27 cellular contexts compared by ENCODE assay signal in genomic region chr5:126383755-126384154, GRCh38. TPM values are rescaled to one million over a fixed set of nuclear protein-coding genes. Genes with fewer than 3 reads are reported as not detected.
DNase-seq lines count a peak whose midpoint lies in the region; ATAC-seq, FAIRE-seq and TF ChIP-seq lines count a peak whose summit lies in the region.
"Had no signal": no experiment of that assay in that cellular context is flagged by ENCODE, and none has a peak within 500 bp of the region (broad histone marks: within the 10 kb centered on the region; RNA-seq: fewer than 3 reads in every experiment).

No MANE protein-coding gene starts in this region.

- H3K4me2 ChIP-seq in astrocyte (ENCODE audit: low read length) = peak overlapping the region; percentile 0
- H3K4me2 ChIP-seq in skeletal muscle satellite cell (ENCODE audit: low read length) = peak overlapping the region; percentile 4
- H3K4me2 ChIP-seq: KMS-11 had no signal

- TF ChIP-seq CTCF in HFFc6 (IDR thresholded peaks at IDR 0.05) (no peak), astrocyte (IDR thresholded peaks at IDR 0.05; ENCODE audit: insufficient read depth, low read depth, low read length) (no peak), testis (IDR thresholded peaks at IDR 0.05) (no peak)

- DNase-seq in HFFc6 = peak; percentile 59
- DNase-seq in astrocyte (ENCODE audit: low read depth) = no peak
- DNase-seq in globus pallidus (ENCODE audit: low spot score) = no peak
- no peak for DNase-seq in activated T-cell treated with anti-CD3 and anti-CD28 coated beads, Interleukin-2, amount 50 U/mL, for 48 hours
- DNase-seq in testis = no peak
- DNase-seq: activated CD4-positive, alpha-beta T cell treated with anti-CD3 and anti-CD28 coated beads for 36 hours; activated CD8-positive, alpha-beta memory T cell treated with anti-CD3 and anti-CD28 coated beads for 24 hours; activated naive CD4-positive, alpha-beta T cell treated with anti-CD3 and anti-CD28 coated beads for 36 hours; activated T-cell treated with anti-CD3 and anti-CD28 coated beads, Interleukin-2, amount 50 U/mL, for 1 hour; amygdala; BE2C; caudate nucleus; dermis blood vessel endothelial cell; mesendoderm; MV-4-11; NCI-H146; NCI-H510A; SJCRH30; stimulated activated CD4-positive, alpha-beta T cell treated with anti-CD3 and anti-CD28 coated beads, Interleukin-4, amount 100 ng/mL, for 1 hour; stimulated activated naive B cell treated with anti-CD40 and anti-IgM and Interleukin-4, amounts not matched to agents 10 μg/mL and 1 μg/mL and 100 μg/mL, for 72 hours; T-helper 17 cell had no signal

- H3K4me3 ChIP-seq in astrocyte (ENCODE audit: insufficient read depth, low read depth, low read length) (no peak overlapping the region), mucosa of rectum (ENCODE audit: low read length in 2 of 2) (peak overlapping the region in 1 of 2 donors; percentile 29), skeletal muscle satellite cell (ENCODE audit: low read length) (no peak overlapping the region), testis (no peak overlapping the region)
- H3K4me3 ChIP-seq: SJCRH30 had no signal

- H3K4me1 ChIP-seq in astrocyte (ENCODE audit: insufficient read depth, low read length) = peaks cover 23% of the 10 kb centered on the region
- H3K4me1 ChIP-seq in mucosa of rectum (ENCODE audit: control insufficient read depth in 2 of 2, insufficient read depth in 2 of 2, low read length in 2 of 2) = peaks cover 15 to 39% of the 10 kb centered on the region in 2 donors
- peaks cover 42% of the 10 kb centered on the region for H3K4me1 ChIP-seq in skeletal muscle satellite cell (ENCODE audit: control insufficient read depth, insufficient read depth, low read length)
- no peaks in the 10 kb centered on the region for H3K4me1 ChIP-seq in testis

- H3K4me1 Mint-ChIP-seq in HFFc6 (ENCODE audit: low read depth) (peaks cover 55% of the 10 kb centered on the region), astrocyte (ENCODE audit: low read depth, unreplicated experiment) (peaks cover 25% of the 10 kb centered on the region)
- H3K4me1 Mint-ChIP-seq: activated CD4-positive, alpha-beta T cell treated with anti-CD3 and anti-CD28 coated beads for 36 hours; neural crest cell; stimulated activated naive B cell treated with anti-CD40 and anti-IgM and Interleukin-4, amounts not matched to agents 10 μg/mL and 1 μg/mL and 100 μg/mL, for 72 hours had no signal

- H3K27ac Mint-ChIP-seq in HFFc6 (peak overlapping the region; percentile 91), astrocyte (ENCODE audit: unreplicated experiment) (peak overlapping the region; percentile 0)
- H3K27ac Mint-ChIP-seq: activated CD4-positive, alpha-beta T cell treated with anti-CD3 and anti-CD28 coated beads for 36 hours; activated naive CD4-positive, alpha-beta T cell treated with anti-CD3 and anti-CD28 coated beads for 36 hours; stimulated activated naive B cell treated with anti-CD40 and anti-IgM and Interleukin-4, amounts not matched to agents 10 μg/mL and 1 μg/mL and 100 μg/mL, for 72 hours; T-helper 17 cell had no signal

- H3K27me3 ChIP-seq in astrocyte (ENCODE audit: insufficient read depth, low read length) = no peaks in the 10 kb centered on the region
- H3K27me3 ChIP-seq in mucosa of rectum (ENCODE audit: control insufficient read depth in 2 of 2, insufficient read depth in 2 of 2, low read length in 2 of 2) = no peaks in the 10 kb centered on the region
- no peaks in the 10 kb centered on the region for H3K27me3 ChIP-seq in skeletal muscle satellite cell (ENCODE audit: control insufficient read depth, insufficient read depth, low read length)
- no peaks in the 10 kb centered on the region for H3K27me3 ChIP-seq in testis
- H3K27me3 ChIP-seq: BE2C, SJCRH30 had no signal

- H3K4me3 Mint-ChIP-seq in HFFc6 (no peak overlapping the region; the same call in 1 of the 2 replicates), astrocyte (ENCODE audit: unreplicated experiment) (no peak overlapping the region)
- H3K4me3 Mint-ChIP-seq: activated CD4-positive, alpha-beta T cell treated with anti-CD3 and anti-CD28 coated beads for 36 hours; activated naive CD4-positive, alpha-beta T cell treated with anti-CD3 and anti-CD28 coated beads for 36 hours; neural crest cell; stimulated activated naive B cell treated with anti-CD40 and anti-IgM and Interleukin-4, amounts not matched to agents 10 μg/mL and 1 μg/mL and 100 μg/mL, for 72 hours; T-helper 17 cell had no signal

- no peak for TF ChIP-seq POLR2A in testis (IDR thresholded peaks at IDR 0.05)

- ATAC-seq in HG03139 (IDR thresholded peaks at IDR 0.05; ENCODE audit: unreplicated experiment) = no peak
- ATAC-seq: activated CD4-positive, alpha-beta T cell treated with anti-CD3 and anti-CD28 coated beads for 36 hours; stimulated activated naive B cell treated with anti-CD40 and anti-IgM and Interleukin-4, amounts not matched to agents 10 μg/mL and 1 μg/mL and 100 μg/mL, for 72 hours; T-helper 17 cell had no signal

- H3K9me3 ChIP-seq in astrocyte (ENCODE audit: insufficient read depth, low read depth, low read length) (no peaks in the 10 kb centered on the region), mucosa of rectum (ENCODE audit: control insufficient read depth in 2 of 2, low read length in 2 of 2) (no peaks in the 10 kb centered on the region), skeletal muscle satellite cell (replicated peaks; ENCODE audit: low read length) (peaks cover 4% of the 10 kb centered on the region), testis (no peaks in the 10 kb centered on the region)
- H3K9me3 ChIP-seq: BE2C had no signal

- H3K9ac ChIP-seq in astrocyte (ENCODE audit: low read length) = no peak overlapping the region
- peak overlapping the region in 1 of 2 donors; percentile 12 for H3K9ac ChIP-seq in mucosa of rectum (ENCODE audit: low read depth in 1 of 2, low read length in 2 of 2)
- peak overlapping the region; percentile 61 for H3K9ac ChIP-seq in skeletal muscle satellite cell (ENCODE audit: low read depth, low read length)
- H3K9ac ChIP-seq: KMS-11 had no signal

- peaks cover 32% of the 10 kb centered on the region for H3K9me3 Mint-ChIP-seq in HFFc6
- no peaks in the 10 kb centered on the region for H3K9me3 Mint-ChIP-seq in astrocyte (ENCODE audit: unreplicated experiment)

- H3K36me3 ChIP-seq in astrocyte (ENCODE audit: insufficient read depth, low read length) (no peaks in the 10 kb centered on the region), mucosa of rectum (ENCODE audit: control insufficient read depth in 2 of 2, insufficient read depth in 2 of 2, low read length in 2 of 2) (no peaks in the 10 kb centered on the region), skeletal muscle satellite cell (ENCODE audit: insufficient read depth, low read length) (no peaks in the 10 kb centered on the region), testis (ENCODE audit: low read depth, missing control alignments) (no peaks in the 10 kb centered on the region)
- H3K36me3 ChIP-seq: BE2C, SJCRH30 had no signal

- 91% methylated on average over 3 of the region's 3 CpGs for WGBS in testis, 2 donors

- no peaks in the 10 kb centered on the region for H3K79me2 ChIP-seq in astrocyte (ENCODE audit: insufficient read depth, low read length)

- peaks cover 32% of the 10 kb centered on the region for H3K36me3 Mint-ChIP-seq in HFFc6 (ENCODE audit: low read depth)
- no peaks in the 10 kb centered on the region for H3K36me3 Mint-ChIP-seq in astrocyte (ENCODE audit: low read depth, unreplicated experiment)

- H3K27ac ChIP-seq in astrocyte (ENCODE audit: low read depth, low read length) = peak overlapping the region; percentile 5
- H3K27ac ChIP-seq in mucosa of rectum (ENCODE audit: low read depth in 2 of 2, low read length in 2 of 2) = peak overlapping the region; percentile 44 to 77
- H3K27ac ChIP-seq in testis = no peak overlapping the region
- H3K27ac ChIP-seq: KMS-11, SJCRH30 had no signal

- H4K20me1 ChIP-seq in astrocyte (ENCODE audit: insufficient read depth, low read length) = no peaks in the 10 kb centered on the region

- no peak for FAIRE-seq in astrocyte (lab: Jason Lieb, UNC)
- FAIRE-seq: RCC 7860 had no signal

- H3K27me3 Mint-ChIP-seq in HFFc6 (ENCODE audit: insufficient read depth) (no peaks in the 10 kb centered on the region), astrocyte (ENCODE audit: low read depth, unreplicated experiment) (no peaks in the 10 kb centered on the region)
- H3K27me3 Mint-ChIP-seq: activated CD4-positive, alpha-beta T cell treated with anti-CD3 and anti-CD28 coated beads for 36 hours had no signal

- H2AFZ ChIP-seq in astrocyte (ENCODE audit: low read depth, low read length) = no peak overlapping the region

- intact Hi-C loops in testis (cut with DNase I; ENCODE audit: low total_unique reads) = no loop called here

RNA-seq across cellular contexts. Expression of gene GRAMD2B, which starts 39.5 kb away (rescaled TPM):
- total RNA-seq in HFFc6 (2021; fragmentation: NEBNext Ultra II Directional; extraction: Animal tissue kit (Norgen Biotek cat#: 25700)) = 100 to 1,000 TPM in 2 of 6 experiments, 10 to 100 TPM in 4; 69.2 to 154 (median 80.5) TPM
- total RNA-seq in astrocyte (29.1 and 34.4 TPM in 2 replicates), testis (10 to 100 TPM; 23.5 to 35.0 TPM)
- total RNA-seq in skeletal muscle satellite cell (2012; rRNA removed) = 4.8 and 12.7 TPM in 2 replicates
- polyA plus RNA-seq in testis (ENCODE audit: insufficient read depth, low read depth, low replicate concordance) = 10.8 TPM

Comparison
In these comparisons a context has a peak if more than half of its experiments do, and no peak if none do; other contexts are left out.
1. H3K27ac ChIP-seq: peak in astrocyte (single experiment) and mucosa of rectum (2 of 2); none in testis (0 of 2).